In genomic region chr4:138007572-138007971, GRCh38 we compare ENCODE assay signal across 14 cellular contexts.
DNase-seq lines count a peak whose midpoint lies in the region; ATAC-seq and TF ChIP-seq lines count a peak whose summit lies in the region.
"Had no signal": no experiment of that assay in that cellular context is flagged by ENCODE, and none has a peak within 500 bp of the region (broad histone marks: within the 10 kb centered on the region; RNA-seq: fewer than 3 reads in every experiment).

No MANE protein-coding gene starts in this region.

- no peaks in the 10 kb centered on the region for H3K27me3 ChIP-seq in AG04450 (ENCODE audit: control insufficient read depth, insufficient read depth, low read length)

- H3K27ac Mint-ChIP-seq in WTC11 (no peak overlapping the region), glutamatergic neuron (ENCODE audit: unreplicated experiment) (no peak overlapping the region)
- H3K27ac Mint-ChIP-seq: CD4-positive, alpha-beta T cell had no signal

- H3K4me3 Mint-ChIP-seq in WTC11 (no peak overlapping the region), glutamatergic neuron (ENCODE audit: unreplicated experiment) (no peak overlapping the region)
- H3K4me3 Mint-ChIP-seq: CD4-positive, alpha-beta T cell had no signal

- POLR2A ChIA-PET in AG04450 (lab: Yijun Ruan, JAX) (interaction anchor here (0.6 kb wide), 1 partner anchor 31 kb away, joined by 3 read pairs; no protein-coding TSS in a partner anchor), WTC11 (lab: Charles Lee) (no interaction called here)

- CTCF ChIA-PET in AG04450 (lab: Charles Lee), result no interaction called here
- CTCF ChIA-PET in WTC11 (lab: Charles Lee), result no interaction called here

- DNase-seq in AG04450 (ENCODE audit: low read depth, low spot score) (no peak), HCEC 1CT (peak; percentile 1), WTC11 (ENCODE audit: low spot score) (no peak), glutamatergic neuron (no peak)
- DNase-seq: CD4-positive, alpha-beta T cell; left ventricle myocardium inferior; NCI-H1694; occipital lobe; T1000 had no signal

- no peaks in the 10 kb centered on the region for H3K27me3 Mint-ChIP-seq in WTC11 (ENCODE audit: low read depth)
- H3K27me3 Mint-ChIP-seq in glutamatergic neuron (ENCODE audit: unreplicated experiment), result peaks cover 2% of the 10 kb centered on the region
- H3K27me3 Mint-ChIP-seq: CD4-positive, alpha-beta T cell had no signal

- H3K4me3 ChIP-seq in AG04450 (ENCODE audit: low read depth, low read length), result no peak overlapping the region
- H3K4me3 ChIP-seq: left ventricle myocardium inferior had no signal

- peaks cover 15% of the 10 kb centered on the region for H3K4me1 Mint-ChIP-seq in WTC11
- no peaks in the 10 kb centered on the region for H3K4me1 Mint-ChIP-seq in glutamatergic neuron (ENCODE audit: low read depth, unreplicated experiment)

- ATAC-seq in WTC11 (peak; percentile 82), HG03432 (IDR thresholded peaks at IDR 0.05; ENCODE audit: unreplicated experiment) (no peak), GM19351 (IDR thresholded peaks at IDR 0.05; ENCODE audit: unreplicated experiment) (no peak), GM18909 (IDR thresholded peaks at IDR 0.05; ENCODE audit: poor library complexity, unreplicated experiment) (no peak), HG02885 (IDR thresholded peaks at IDR 0.05; ENCODE audit: poor library complexity, unreplicated experiment) (no peak)
- ATAC-seq: esophagus mucosa had no signal

- H3K9me3 Mint-ChIP-seq in WTC11 (no peaks in the 10 kb centered on the region; the same call in 1 of the 2 replicates), glutamatergic neuron (ENCODE audit: unreplicated experiment) (no peaks in the 10 kb centered on the region)

- no peaks in the 10 kb centered on the region for H3K9me3 ChIP-seq in AG04450 (ENCODE audit: control insufficient read depth, insufficient read depth, low read length)
- H3K9me3 ChIP-seq: left ventricle myocardium inferior had no signal

- no peaks in the 10 kb centered on the region for H3K36me3 Mint-ChIP-seq in WTC11
- no peaks in the 10 kb centered on the region for H3K36me3 Mint-ChIP-seq in glutamatergic neuron (ENCODE audit: unreplicated experiment)

- peak; percentile 44 for TF ChIP-seq CTCF in AG04450 (IDR thresholded peaks at IDR 0.05; ENCODE audit: low read depth, low read length)
- TF ChIP-seq CTCF in WTC11 (IDR thresholded peaks at IDR 0.05), result 0 out of 2 replicates have a peak, but pooled peaks have one; percentile 22
- TF ChIP-seq CTCF in glutamatergic neuron (IDR thresholded peaks at IDR 0.05; ENCODE audit: partially characterized antibody, unreplicated experiment), result peak; percentile 54

- no peak overlapping the region for H3K27ac ChIP-seq in AG04450 (ENCODE audit: low read depth, low read length)
- H3K27ac ChIP-seq: left ventricle myocardium inferior had no signal

TF ChIP-seq in WTC11, 78 proteins besides CTCF, POLR2A, EP300 and RAD21 (continues in another document):
- no peak for TF ChIP-seq HMGA2 (CRISPR knock-in tag; IDR thresholded peaks at IDR 0.05)
- TF ChIP-seq E2F4 (CRISPR knock-in tag; IDR thresholded peaks at IDR 0.05; ENCODE audit: borderline replicate concordance, low read depth), result no peak
- no peak for TF ChIP-seq USF1 (CRISPR knock-in tag; IDR thresholded peaks at IDR 0.05)
- TF ChIP-seq, protein P1, sequence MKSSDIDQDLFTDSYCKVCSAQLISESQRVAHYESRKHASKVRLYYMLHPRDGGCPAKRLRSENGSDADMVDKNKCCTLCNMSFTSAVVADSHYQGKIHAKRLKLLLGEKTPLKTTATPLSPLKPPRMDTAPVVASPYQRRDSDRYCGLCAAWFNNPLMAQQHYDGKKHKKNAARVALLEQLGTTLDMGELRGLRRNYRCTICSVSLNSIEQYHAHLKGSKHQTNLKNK (CRISPR knock-in tag; IDR thresholded peaks at IDR 0.05), result no peak
- no peak for TF ChIP-seq HMGXB4 (CRISPR knock-in tag; IDR thresholded peaks at IDR 0.05)
- no peak for TF ChIP-seq NFE2L1 (CRISPR knock-in tag; IDR thresholded peaks at IDR 0.05)
- TF ChIP-seq ETV6 (CRISPR knock-in tag; IDR thresholded peaks at IDR 0.05), result no peak
- TF ChIP-seq CREM (CRISPR knock-in tag; IDR thresholded peaks at IDR 0.05), result no peak
- TF ChIP-seq, protein P2, sequence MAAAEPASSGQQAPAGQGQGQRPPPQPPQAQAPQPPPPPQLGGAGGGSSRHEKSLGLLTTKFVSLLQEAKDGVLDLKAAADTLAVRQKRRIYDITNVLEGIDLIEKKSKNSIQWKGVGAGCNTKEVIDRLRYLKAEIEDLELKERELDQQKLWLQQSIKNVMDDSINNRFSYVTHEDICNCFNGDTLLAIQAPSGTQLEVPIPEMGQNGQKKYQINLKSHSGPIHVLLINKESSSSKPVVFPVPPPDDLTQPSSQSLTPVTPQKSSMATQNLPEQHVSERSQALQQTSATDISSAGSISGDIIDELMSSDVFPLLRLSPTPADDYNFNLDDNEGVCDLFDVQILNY (CRISPR knock-in tag; IDR thresholded peaks at IDR 0.05), result no peak
- TF ChIP-seq ZBTB43 (CRISPR knock-in tag; IDR thresholded peaks at IDR 0.05), result no peak
- no peak for TF ChIP-seq OVOL2 (CRISPR knock-in tag; IDR thresholded peaks at IDR 0.05; ENCODE audit: borderline replicate concordance)
- TF ChIP-seq MYBL2 (CRISPR knock-in tag; IDR thresholded peaks at IDR 0.05), result no peak
- no peak for TF ChIP-seq KAT7 (CRISPR knock-in tag; IDR thresholded peaks at IDR 0.05; ENCODE audit: borderline replicate concordance)
- TF ChIP-seq, protein P3, sequence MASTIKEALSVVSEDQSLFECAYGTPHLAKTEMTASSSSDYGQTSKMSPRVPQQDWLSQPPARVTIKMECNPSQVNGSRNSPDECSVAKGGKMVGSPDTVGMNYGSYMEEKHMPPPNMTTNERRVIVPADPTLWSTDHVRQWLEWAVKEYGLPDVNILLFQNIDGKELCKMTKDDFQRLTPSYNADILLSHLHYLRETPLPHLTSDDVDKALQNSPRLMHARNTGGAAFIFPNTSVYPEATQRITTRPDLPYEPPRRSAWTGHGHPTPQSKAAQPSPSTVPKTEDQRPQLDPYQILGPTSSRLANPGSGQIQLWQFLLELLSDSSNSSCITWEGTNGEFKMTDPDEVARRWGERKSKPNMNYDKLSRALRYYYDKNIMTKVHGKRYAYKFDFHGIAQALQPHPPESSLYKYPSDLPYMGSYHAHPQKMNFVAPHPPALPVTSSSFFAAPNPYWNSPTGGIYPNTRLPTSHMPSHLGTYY (CRISPR knock-in tag; IDR thresholded peaks at IDR 0.05), result no peak
- TF ChIP-seq, protein P4, sequence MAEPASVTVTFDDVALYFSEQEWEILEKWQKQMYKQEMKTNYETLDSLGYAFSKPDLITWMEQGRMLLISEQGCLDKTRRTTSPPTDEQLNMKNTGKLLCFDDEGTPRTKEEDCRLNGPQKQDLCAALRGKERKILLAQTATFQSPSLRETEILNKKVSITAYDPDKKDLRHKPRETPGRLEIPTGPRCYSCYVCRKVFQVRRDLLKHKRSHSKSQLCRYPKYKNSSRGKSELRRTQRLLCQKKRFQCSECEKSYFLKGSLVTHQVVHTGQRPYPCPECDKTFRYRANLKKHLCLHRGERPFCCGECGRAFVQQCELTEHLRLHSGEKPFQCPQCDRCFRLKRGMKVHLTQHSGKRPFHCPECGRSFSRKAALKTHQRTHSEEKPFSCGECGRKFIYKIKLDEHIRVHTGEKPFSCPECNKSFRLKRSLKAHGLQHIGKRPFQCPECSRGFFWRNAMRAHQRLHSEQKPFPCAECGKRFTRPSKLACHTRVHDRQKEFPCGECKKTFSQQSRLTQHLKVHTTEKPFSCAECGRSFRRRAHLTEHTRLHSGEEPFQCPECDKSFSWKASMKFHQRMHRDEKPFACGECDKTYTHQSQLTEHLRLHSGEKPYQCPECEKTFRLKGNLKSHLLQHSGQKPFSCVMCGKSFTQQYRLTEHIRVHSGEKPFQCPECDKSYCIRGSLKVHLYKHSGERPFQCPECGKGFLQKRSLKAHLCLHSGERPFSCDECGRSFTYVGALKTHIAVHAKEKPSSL (CRISPR knock-in tag; conservative IDR thresholded peaks at IDR 0.05), result no peak
